In genomic region chr4:183014361-183015084, GRCh38 we compare ENCODE assay signal across 15 cellular contexts.
DNase-seq lines count a peak whose midpoint lies in the region; ATAC-seq, FAIRE-seq and TF ChIP-seq lines count a peak whose summit lies in the region.
"Had no signal": no experiment of that assay in that cellular context is flagged by ENCODE, and none has a peak within 500 bp of the region (broad histone marks: within the 10 kb centered on the region; RNA-seq: fewer than 3 reads in every experiment).

No MANE protein-coding gene starts in this region.

- peak overlapping the region; percentile 32 for H2AFZ ChIP-seq in GM23338
- H2AFZ ChIP-seq in IMR-90 (replicated peaks; ENCODE audit: low read length, poor library complexity) = no peak overlapping the region
- no peak overlapping the region for H2AFZ ChIP-seq in fibroblast of lung (ENCODE audit: low read length)

- H3K4me3 Mint-ChIP-seq in GM23338 = no peak overlapping the region
- H3K4me3 Mint-ChIP-seq: CD4-positive, alpha-beta memory T cell had no signal

- in situ Hi-C loops in IMR-90 (cut with MboI; ENCODE audit: low sequenced_read_pairs) = no loop called here

- POLR2A ChIA-PET in IMR-90 (lab: Charles Lee; ENCODE audit: unreplicated experiment) = no interaction called here

- no peak for FAIRE-seq in GM12892 (lab: Jason Lieb, UNC)
- FAIRE-seq: A549, GM18507, H54 had no signal

- no peaks in the 10 kb centered on the region for H3K36me3 Mint-ChIP-seq in GM23338 (ENCODE audit: low read depth)
- H3K36me3 Mint-ChIP-seq: CD4-positive, alpha-beta memory T cell had no signal

- no peak overlapping the region for H3K27ac ChIP-seq in GM23338 (ENCODE audit: low read depth)
- H3K27ac ChIP-seq in IMR-90 (ENCODE audit: insufficient read depth, low read length) = no peak overlapping the region
- no peak overlapping the region for H3K27ac ChIP-seq in fibroblast of lung (ENCODE audit: insufficient read depth, low read length)
- H3K27ac ChIP-seq: A549, C4-2B, HL-60 had no signal

- no peaks in the 10 kb centered on the region for H3K9me2 ChIP-seq in GM23338 (ENCODE audit: insufficient read depth)

- no peak overlapping the region for H3K18ac ChIP-seq in IMR-90 (ENCODE audit: low read depth, low read length)

- H3F3A ChIP-seq in GM23338 (replicated peaks; ENCODE audit: low read depth) = no peaks in the 10 kb centered on the region

- H3K9me1 ChIP-seq in IMR-90 (ENCODE audit: insufficient read depth, low read length) = no peaks in the 10 kb centered on the region

- H2BK15ac ChIP-seq in IMR-90 (ENCODE audit: low read depth, low read length) = no peak overlapping the region

- TF ChIP-seq CTCF in GM23338 (conservative IDR thresholded peaks at IDR 0.05; ENCODE audit: low read depth in 2 of 2) (no peak), IMR-90 (conservative IDR thresholded peaks at IDR 0.05; ENCODE audit: low read depth, low read length) (no peak), fibroblast of lung (conservative IDR thresholded peaks at IDR 0.05 in 1 of 2, IDR thresholded peaks at IDR 0.05 in 1 of 2; ENCODE audit: low read depth in 1 of 2, low read length in 2 of 2) (no peak)

- H3K27me3 ChIP-seq in GM23338 (ENCODE audit: insufficient read depth) (no peaks in the 10 kb centered on the region), IMR-90 (ENCODE audit: control insufficient read depth, insufficient read depth, low read length) (peaks cover 56% of the 10 kb centered on the region), fibroblast of lung (ENCODE audit: control insufficient read depth, insufficient read depth, low read length) (peaks cover 5% of the 10 kb centered on the region)
- H3K27me3 ChIP-seq: BE2C had no signal

- H3K79me2 ChIP-seq in GM23338 (replicated peaks; ENCODE audit: insufficient read depth) (no peaks in the 10 kb centered on the region), fibroblast of lung (ENCODE audit: control insufficient read depth, insufficient read depth, low read length) (no peaks in the 10 kb centered on the region)

- TF ChIP-seq RAD21 in IMR-90 (IDR thresholded peaks at IDR 0.05; ENCODE audit: low read length) = no peak

- H3K4me1 Mint-ChIP-seq in GM23338 = peaks cover 7% of the 10 kb centered on the region; the same call in 1 of the 3 replicates
- H3K4me1 Mint-ChIP-seq: CD4-positive, alpha-beta memory T cell had no signal

- DNase-seq in GM23338 (ENCODE audit: low spot score) = peak; percentile 8
- DNase-seq in IMR-90 = no peak
- DNase-seq in fibroblast of lung (ENCODE audit: low read depth in 2 of 2) = peak in 1 of 2 donors; percentile 9
- DNase-seq in left ventricle myocardium superior = peak; percentile 64
- DNase-seq in DMS79 treated with DMSO at 0.1 percent for 48 hours (lab: John Stamatoyannopoulos, UW) = no peak
- DNase-seq in GM12892 (ENCODE audit: insufficient read length) = no peak
- DNase-seq: BE2C; CD4-positive, alpha-beta memory T cell; GF-D8 had no signal

- H3K4me1 ChIP-seq in GM23338 (ENCODE audit: insufficient read depth) = no peaks in the 10 kb centered on the region
- H3K4me1 ChIP-seq in IMR-90 (ENCODE audit: control insufficient read depth, insufficient read depth, low read length) = peaks cover 3% of the 10 kb centered on the region; the same call in 1 of the 2 replicates
- H3K4me1 ChIP-seq in fibroblast of lung (ENCODE audit: control insufficient read depth, extremely low read depth, insufficient read depth, low read length) = no peaks in the 10 kb centered on the region
- H3K4me1 ChIP-seq: A549, BE2C had no signal

- H3K9me3 ChIP-seq in IMR-90 (ENCODE audit: control insufficient read depth, insufficient read depth, low read length) (no peaks in the 10 kb centered on the region), fibroblast of lung (ENCODE audit: control insufficient read depth, insufficient read depth, low read depth, low read length) (no peaks in the 10 kb centered on the region)
- H3K9me3 ChIP-seq: A549, BE2C had no signal

- H3K4me3 ChIP-seq in GM23338 (no peak overlapping the region), IMR-90 (ENCODE audit: insufficient read depth, low read depth, low read length) (no peak overlapping the region), fibroblast of lung (replicated peaks in 1 of 4; ENCODE audit: control extremely low read depth in 1 of 4, insufficient read depth in 1 of 4, low read depth in 3 of 4, low read length in 4 of 4) (no peak overlapping the region)
- H3K4me3 ChIP-seq: A549 had no signal

- no peak overlapping the region for H2BK120ac ChIP-seq in IMR-90 (ENCODE audit: low read depth, low read length)

- no peak overlapping the region for H4K91ac ChIP-seq in IMR-90 (ENCODE audit: insufficient read depth, low read depth, low read length)

- no peaks in the 10 kb centered on the region for H3K79me1 ChIP-seq in IMR-90 (ENCODE audit: low read depth in 1 of 2, low read length in 2 of 2)

- ATAC-seq in GM23338 = no peak
- ATAC-seq in IMR-90 (ENCODE audit: low read depth) = 0 out of 2 replicates have a peak, but pooled peaks have one; percentile 34
- ATAC-seq in left ventricle myocardium superior = peak; percentile 81
- no peak for ATAC-seq in HG02938 (IDR thresholded peaks at IDR 0.05; ENCODE audit: unreplicated experiment)
- ATAC-seq: A549 had no signal

- H3K23ac ChIP-seq in IMR-90 (ENCODE audit: low read depth, low read length) = no peak overlapping the region

- no peak overlapping the region for H3K4me2 ChIP-seq in GM23338
- no peak overlapping the region for H3K4me2 ChIP-seq in IMR-90 (ENCODE audit: low read depth, low read length)
- H3K4me2 ChIP-seq in fibroblast of lung (ENCODE audit: extremely low read depth, insufficient read depth, low read length) = peak overlapping the region; percentile 15
- H3K4me2 ChIP-seq: A549 had no signal

- intact Hi-C loops in IMR-90 (cut with micrococcal nuclease) = no loop called here
- intact Hi-C loops in left ventricle myocardium superior (cut with micrococcal nuclease) = no loop called here

- BruUV-seq in IMR-90 (replicated peaks; lab: Mats Ljungman, UMichigan) = no TSS peak

- H3K4ac ChIP-seq in IMR-90 (ENCODE audit: low read depth, low read length) = no peak overlapping the region

- H4K20me1 ChIP-seq in GM23338 (replicated peaks; ENCODE audit: insufficient read depth) (no peaks in the 10 kb centered on the region), IMR-90 (ENCODE audit: insufficient read depth, low read length) (no peaks in the 10 kb centered on the region), fibroblast of lung (ENCODE audit: control insufficient read depth, extremely low read depth, insufficient read depth, low read length) (no peaks in the 10 kb centered on the region)

- H4K8ac ChIP-seq in IMR-90 (ENCODE audit: low read depth in 2 of 2, low read length in 2 of 2) = no peak overlapping the region

- no peak overlapping the region for H4K5ac ChIP-seq in IMR-90 (ENCODE audit: low read depth, low read length)

- H3K36me3 ChIP-seq in GM23338 (ENCODE audit: insufficient read depth) (no peaks in the 10 kb centered on the region), IMR-90 (ENCODE audit: control insufficient read depth, insufficient read depth, low read length) (no peaks in the 10 kb centered on the region), fibroblast of lung (ENCODE audit: control insufficient read depth, insufficient read depth, low read length) (no peaks in the 10 kb centered on the region)
- H3K36me3 ChIP-seq: BE2C had no signal

- CTCF ChIA-PET in IMR-90 (lab: Yijun Ruan, JAX) = no interaction called here

- TF ChIP-seq POLR2A in IMR-90 (IDR thresholded peaks at IDR 0.05; ENCODE audit: low read depth, low read length) (no peak), GM12892 (IDR thresholded peaks at IDR 0.05; ENCODE audit: low read depth, low read length) (no peak)

- WGBS in IMR-90 (ENCODE audit: extremely low coverage in 2 of 2, insufficient read length in 1 of 2), 2 experiments = 0% methylated on average over 4 of the region's 15 CpGs; no CpG with 5 or more reads in 1 of the 2 experiments

- H2AK9ac ChIP-seq in IMR-90 (replicated peaks; ENCODE audit: low read depth, low read length, poor library complexity) = no peak overlapping the region

- H3K14ac ChIP-seq in IMR-90 (replicated peaks; ENCODE audit: low read depth, low read length) = no peak overlapping the region

- no peak overlapping the region for H2AK5ac ChIP-seq in IMR-90 (ENCODE audit: low read depth, low read length)

- H3K27me3 Mint-ChIP-seq in GM23338 (ENCODE audit: insufficient read depth, low read depth, poor library complexity) = peaks cover 3% of the 10 kb centered on the region

- no peak overlapping the region for H3K27ac Mint-ChIP-seq in GM23338
- H3K27ac Mint-ChIP-seq: CD4-positive, alpha-beta memory T cell had no signal

- no peak overlapping the region for H3K56ac ChIP-seq in IMR-90 (ENCODE audit: extremely low read depth, insufficient read depth, low read length)

- dilution Hi-C loops in IMR-90 (cut with HindIII; ENCODE audit: low sequenced_read_pairs, unreplicated experiment) = no loop called here

- H3K9ac ChIP-seq in IMR-90 (ENCODE audit: low read depth, low read length) (no peak overlapping the region), fibroblast of lung (ENCODE audit: insufficient read depth, low read length) (no peak overlapping the region)

- no peak overlapping the region for H2BK20ac ChIP-seq in IMR-90 (ENCODE audit: low read depth, low read length)

- no peak overlapping the region for H2BK5ac ChIP-seq in IMR-90 (ENCODE audit: low read depth, low read length, poor library complexity, severe bottlenecking)

- H3K9me3 Mint-ChIP-seq in GM23338 = no peaks in the 10 kb centered on the region

TF ChIP-seq in GM23338, 12 proteins besides CTCF, POLR2A, EP300 and RAD21:
- no peak for TF ChIP-seq CREB1 (CRISPR knock-in tag; IDR thresholded peaks at IDR 0.05; ENCODE audit: low read depth)
- no peak for TF ChIP-seq STAT1 (IDR thresholded peaks at IDR 0.05; ENCODE audit: unreplicated experiment)
TF ChIP-seq in GM23338: peak in this region for 0.

TF ChIP-seq in IMR-90, 13 proteins besides CTCF, POLR2A, EP300 and RAD21 (continues in another document):
- TF ChIP-seq BHLHE40 (IDR thresholded peaks at IDR 0.05; ENCODE audit: low read depth, low read length) (no peak), FOS (IDR thresholded peaks at IDR 0.05; ENCODE audit: low read depth, low read length) (no peak), MAZ (IDR thresholded peaks at IDR 0.05; ENCODE audit: borderline replicate concordance, low read depth, low read length) (no peak), CHD1 (IDR thresholded peaks at IDR 0.05; ENCODE audit: low read depth, low read length) (no peak), NFE2L2 (IDR thresholded peaks at IDR 0.05; ENCODE audit: low read depth, low read length) (no peak), MXI1 (IDR thresholded peaks at IDR 0.05; ENCODE audit: borderline replicate concordance, low read depth, low read length) (no peak), MAFK (IDR thresholded peaks at IDR 0.05; ENCODE audit: low read depth, low read length) (no peak)
- TF ChIP-seq, protein P1, sequence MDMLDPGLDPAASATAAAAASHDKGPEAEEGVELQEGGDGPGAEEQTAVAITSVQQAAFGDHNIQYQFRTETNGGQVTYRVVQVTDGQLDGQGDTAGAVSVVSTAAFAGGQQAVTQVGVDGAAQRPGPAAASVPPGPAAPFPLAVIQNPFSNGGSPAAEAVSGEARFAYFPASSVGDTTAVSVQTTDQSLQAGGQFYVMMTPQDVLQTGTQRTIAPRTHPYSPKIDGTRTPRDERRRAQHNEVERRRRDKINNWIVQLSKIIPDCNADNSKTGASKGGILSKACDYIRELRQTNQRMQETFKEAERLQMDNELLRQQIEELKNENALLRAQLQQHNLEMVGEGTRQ (IDR thresholded peaks at IDR 0.05; ENCODE audit: low read depth, low read length) = no peak

Comparison
In these comparisons a context has a peak if more than half of its experiments do, and no peak if none do; other contexts are left out.
1. ATAC-seq: peak in IMR-90 (single experiment) and left ventricle myocardium superior (single experiment); none in GM23338 (single experiment) and HG02938 (single experiment).
2. DNase-seq: peak in GM23338 (single experiment) and left ventricle myocardium superior (single experiment); none in IMR-90 (single experiment), DMS79 treated with DMSO at 0.1 percent for 48 hours (single experiment) and GM12892 (single experiment).